Comparison of ENCODE assay signal across 8 cellular contexts in the genomic region with DNA sequence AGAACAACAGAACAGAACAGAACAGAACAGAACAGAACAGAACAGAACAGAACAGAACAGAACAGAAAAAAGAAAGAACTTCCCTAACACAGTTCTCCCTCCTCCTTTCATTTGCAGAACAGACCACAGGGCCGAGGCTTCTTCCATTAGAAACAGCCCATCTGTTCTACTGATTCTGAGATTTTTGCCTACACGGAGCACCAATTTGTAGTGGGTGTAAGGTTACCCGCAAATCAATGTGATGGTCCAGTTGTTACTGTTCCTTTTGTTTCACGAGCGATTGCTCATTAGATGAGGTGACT. TPM values are rescaled to one million over a fixed set of nuclear protein-coding genes. Genes with fewer than 3 reads are reported as not detected.
DNase-seq lines count a peak whose midpoint lies in the region; ATAC-seq and TF ChIP-seq lines count a peak whose summit lies in the region.

No MANE protein-coding gene starts in this region.

- DNase-seq in HFFc6 (no peak), right cardiac atrium (no peak), spleen (no peak), foreskin melanocyte (no peak), NCI-H82 treated with DMSO at 0.1 percent for 48 hours (lab: John Stamatoyannopoulos, UW; ENCODE audit: unreplicated experiment) (no peak), GM19240 (ENCODE audit: insufficient read length, low spot score) (no peak)
- no peak for DNase-seq in activated CD8-positive, alpha-beta T cell treated with anti-CD3 and anti-CD28 coated beads, Interleukin-2, amount 10 ng/mL, durations not matched to agents 7 days and 5 days
- no peak for DNase-seq in activated naive CD4-positive, alpha-beta T cell treated with Interleukin-2 at 50 U/mL for 16 hours

- peak overlapping the region; percentile 77 for H3K27ac Mint-ChIP-seq in HFFc6
- peak overlapping the region; percentile 74 for H3K27ac Mint-ChIP-seq in activated CD8-positive, alpha-beta T cell treated with anti-CD3 and anti-CD28 coated beads, Interleukin-2, amount 10 ng/mL, durations not matched to agents 7 days and 5 days

- ATAC-seq in activated CD8-positive, alpha-beta T cell treated with anti-CD3 and anti-CD28 coated beads, Interleukin-2, amount 10 ng/mL, durations not matched to agents 7 days and 5 days = no peak
- peak; percentile 2 to 8 for ATAC-seq in right cardiac atrium

- CTCF ChIA-PET in activated CD8-positive, alpha-beta T cell treated with anti-CD3 and anti-CD28 coated beads, Interleukin-2, amount 10 ng/mL, durations not matched to agents 7 days and 5 days (lab: Charles Lee) = interaction anchor here (0.7 to 0.9 kb wide), 2 partner anchors 18 to 32 kb away, joined by 3 to 4 read pairs; no protein-coding TSS in a partner anchor

- no peak for TF ChIP-seq POLR2A in spleen (IDR thresholded peaks at IDR 0.05)

- no peaks in the 10 kb centered on the region for H3K9me3 ChIP-seq in right cardiac atrium (ENCODE audit: control insufficient read depth, low read length)
- H3K9me3 ChIP-seq in spleen = no peaks in the 10 kb centered on the region

- H3K4me1 ChIP-seq in right cardiac atrium (ENCODE audit: control insufficient read depth, insufficient read depth, low read length) (no peaks in the 10 kb centered on the region), spleen (peaks cover 20 to 56% (median 45%) of the 10 kb centered on the region in 6 donors)

- peaks cover 23% of the 10 kb centered on the region for H3K36me3 Mint-ChIP-seq in HFFc6 (ENCODE audit: low read depth)
- H3K36me3 Mint-ChIP-seq in activated CD8-positive, alpha-beta T cell treated with anti-CD3 and anti-CD28 coated beads, Interleukin-2, amount 10 ng/mL, durations not matched to agents 7 days and 5 days (ENCODE audit: low read depth) = peaks cover 8% of the 10 kb centered on the region

- H3K27ac ChIP-seq in right cardiac atrium (ENCODE audit: low read length) (peak overlapping the region; percentile 91), spleen (peak overlapping the region; percentile 96 to 99 (median 98))

- intact Hi-C loops in right cardiac atrium (cut with DNase I) = no loop called here
- intact Hi-C loops in spleen (cut with DNase I; ENCODE audit: low total_unique reads) = no loop called here

- TF ChIP-seq CTCF in HFFc6 (IDR thresholded peaks at IDR 0.05) (no peak), spleen (IDR thresholded peaks at IDR 0.05 in 8 of 11, conservative IDR thresholded peaks at IDR 0.05 in 3 of 11) (no peak)

- peaks cover 50% of the 10 kb centered on the region for H3K4me1 Mint-ChIP-seq in HFFc6 (ENCODE audit: low read depth)
- peaks cover 33% of the 10 kb centered on the region for H3K4me1 Mint-ChIP-seq in activated CD8-positive, alpha-beta T cell treated with anti-CD3 and anti-CD28 coated beads, Interleukin-2, amount 10 ng/mL, durations not matched to agents 7 days and 5 days (ENCODE audit: low read depth)

- H3K27me3 Mint-ChIP-seq in HFFc6 (ENCODE audit: insufficient read depth) = no peaks in the 10 kb centered on the region
- H3K27me3 Mint-ChIP-seq in activated CD8-positive, alpha-beta T cell treated with anti-CD3 and anti-CD28 coated beads, Interleukin-2, amount 10 ng/mL, durations not matched to agents 7 days and 5 days (ENCODE audit: low read depth) = peaks cover 6% of the 10 kb centered on the region

- H3K4me3 ChIP-seq in right cardiac atrium (ENCODE audit: low read length) (peak overlapping the region; percentile 99), spleen (peak overlapping the region; percentile 62 to 85 (median 67))

- H3K36me3 ChIP-seq in spleen = no peaks in the 10 kb centered on the region

- WGBS in right cardiac atrium = 9% methylated on average over 5 of the region's 5 CpGs
- 1 to 5% (median 3%) methylated on average over 5 of the region's 5 CpGs for WGBS in spleen, 5 donors

- H3K27me3 ChIP-seq in right cardiac atrium (ENCODE audit: control insufficient read depth, insufficient read depth) = no peaks in the 10 kb centered on the region
- H3K27me3 ChIP-seq in spleen (replicated peaks in 1 of 7) = no peaks in the 10 kb centered on the region

- no peaks in the 10 kb centered on the region for H3K9me3 Mint-ChIP-seq in HFFc6
- no peaks in the 10 kb centered on the region for H3K9me3 Mint-ChIP-seq in activated CD8-positive, alpha-beta T cell treated with anti-CD3 and anti-CD28 coated beads, Interleukin-2, amount 10 ng/mL, durations not matched to agents 7 days and 5 days (ENCODE audit: insufficient read depth)

- POLR2A ChIA-PET in activated CD8-positive, alpha-beta T cell treated with anti-CD3 and anti-CD28 coated beads, Interleukin-2, amount 10 ng/mL, durations not matched to agents 7 days and 5 days (lab: Charles Lee) = interaction anchor here (0.9 to 1.0 kb wide), 4 partner anchors 8 to 89 kb away, joined by 3 read pairs; no protein-coding TSS in a partner anchor

- H3K4me3 Mint-ChIP-seq in HFFc6 = peak overlapping the region; percentile 79
- H3K4me3 Mint-ChIP-seq in activated CD8-positive, alpha-beta T cell treated with anti-CD3 and anti-CD28 coated beads, Interleukin-2, amount 10 ng/mL, durations not matched to agents 7 days and 5 days = peak overlapping the region; percentile 73

RNA-seq across cellular contexts. Expression of a gene that starts 0.7 kb away (rescaled TPM):
- total RNA-seq in HFFc6 (2021; fragmentation: NEBNext Ultra II Directional; extraction: Animal tissue kit (Norgen Biotek cat#: 25700)) = 10 to 100 TPM; 21.4 to 34.5 (median 25.2) TPM
- 1 to 10 TPM; 8.4 to 8.8 TPM for total RNA-seq in activated CD8-positive, alpha-beta T cell treated with anti-CD3 and anti-CD28 coated beads, Interleukin-2, amount 10 ng/mL, durations not matched to agents 7 days and 5 days
- total RNA-seq in right cardiac atrium (10 to 100 TPM in 3 of 4 donors, 1 to 10 TPM in 1; 8.9 to 12.4 (median 12.1) TPM), spleen (10 to 100 TPM; 20.4 to 43.3 (median 27.1) TPM)
- polyA plus RNA-seq in right cardiac atrium (5.4 TPM), spleen (1 to 10 TPM; 7.1 to 9.0 (median 8.6) TPM)
